Comparison of ENCODE assay signal across 13 cellular contexts in genomic region chr1:45840704-45841103, GRCh38. TPM values are rescaled to one million over a fixed set of nuclear protein-coding genes. Genes with fewer than 3 reads are reported as not detected.
DNase-seq lines count a peak whose midpoint lies in the region; ATAC-seq, FAIRE-seq and TF ChIP-seq lines count a peak whose summit lies in the region.
"Had no signal": no experiment of that assay in that cellular context is flagged by ENCODE, and none has a peak within 500 bp of the region (broad histone marks: within the 10 kb centered on the region; RNA-seq: fewer than 3 reads in every experiment).

No MANE protein-coding gene starts in this region.

- no peak for DNase-seq in GM12891 (ENCODE audit: insufficient read length, low spot score)
- DNase-seq in HT1080 (ENCODE audit: low read depth) = peak; percentile 25
- peak; percentile 51 for DNase-seq in germinal center (ENCODE audit: low spot score)
- no peak for DNase-seq in NCI-H146 treated with DMSO at 0.1 percent for 48 hours (lab: John Stamatoyannopoulos, UW; ENCODE audit: unreplicated experiment)
- DNase-seq in activated naive CD4-positive, alpha-beta T cell treated with anti-CD3 and anti-CD28 coated beads, Interleukin-2, amount 50 U/mL, for 72 hours (ENCODE audit: low spot score in 2 of 2) = no peak
- no peak for DNase-seq in hypothalamus (lab: John Stamatoyannopoulos, UW)
- no peak for DNase-seq in stimulated activated CD4-positive, alpha-beta T cell treated with anti-CD3 and anti-CD28 coated beads, Interleukin-4, amount 100 ng/mL, for 1 hour
- DNase-seq: activated CD4-positive, alpha-beta memory T cell treated with anti-CD3 and anti-CD28 coated beads for 36 hours; activated naive CD8-positive, alpha-beta T cell treated with anti-CD3 and anti-CD28 coated beads, Interleukin-2, amount 50 U/mL, for 24 hours; Caco-2; small intestine had no signal

- no peak; the same call in 1 of the 2 replicates for TF ChIP-seq POLR2A in GM12891 (IDR thresholded peaks at IDR 0.05; ENCODE audit: low read depth, low read length)

- peak; percentile 30 for ATAC-seq in GM19468 (IDR thresholded peaks at IDR 0.05; ENCODE audit: extremely low read depth, unreplicated experiment)
- ATAC-seq in activated naive CD4-positive, alpha-beta T cell treated with anti-CD3 and anti-CD28 coated beads, Interleukin-2, amount 50 U/mL, for 72 hours = no peak
- ATAC-seq: activated naive CD8-positive, alpha-beta T cell treated with anti-CD3 and anti-CD28 coated beads, Interleukin-2, amount 50 U/mL, for 24 hours had no signal

- no peaks in the 10 kb centered on the region for H3K9me3 Mint-ChIP-seq in activated naive CD4-positive, alpha-beta T cell treated with anti-CD3 and anti-CD28 coated beads, Interleukin-2, amount 50 U/mL, for 72 hours
- H3K9me3 Mint-ChIP-seq: activated CD4-positive, alpha-beta memory T cell treated with anti-CD3 and anti-CD28 coated beads for 36 hours; activated naive CD8-positive, alpha-beta T cell treated with anti-CD3 and anti-CD28 coated beads, Interleukin-2, amount 50 U/mL, for 24 hours; IgD-negative memory B cell had no signal

- no peaks in the 10 kb centered on the region for H3K36me3 Mint-ChIP-seq in activated naive CD4-positive, alpha-beta T cell treated with anti-CD3 and anti-CD28 coated beads, Interleukin-2, amount 50 U/mL, for 72 hours

- H3K27ac Mint-ChIP-seq in activated naive CD4-positive, alpha-beta T cell treated with anti-CD3 and anti-CD28 coated beads, Interleukin-2, amount 50 U/mL, for 72 hours = no peak overlapping the region
- H3K27ac Mint-ChIP-seq: activated CD4-positive, alpha-beta memory T cell treated with anti-CD3 and anti-CD28 coated beads for 36 hours; activated naive CD8-positive, alpha-beta T cell treated with anti-CD3 and anti-CD28 coated beads, Interleukin-2, amount 50 U/mL, for 24 hours had no signal

- FAIRE-seq in GM12891 (lab: Jason Lieb, UNC) = peak; percentile 95
- FAIRE-seq: small intestine had no signal

TF ChIP-seq in GM12891, 5 proteins besides CTCF, POLR2A, EP300 and RAD21:
- TF ChIP-seq POLR2AphosphoS5 (IDR thresholded peaks at IDR 0.05; ENCODE audit: low read depth, low read length) (no peak), SPI1 (IDR thresholded peaks at IDR 0.05; ENCODE audit: low read depth, low read length) (peak; percentile 41; the same call in 1 of the 2 replicates), POU2F2 (IDR thresholded peaks at IDR 0.05; ENCODE audit: low read depth, low read length) (peak; percentile 49; the same call in 1 of the 2 replicates), PAX5 (IDR thresholded peaks at IDR 0.05; ENCODE audit: insufficient read depth, low read length, severe bottlenecking) (no peak), TAF1 (IDR thresholded peaks at IDR 0.05; ENCODE audit: low read depth, low read length) (no peak)

RNA-seq across cellular contexts. Expression of gene MAST2, which starts 37.3 kb away (rescaled TPM):
- polyA plus RNA-seq in GM12891 (2012; ENCODE audit: low read depth, missing spikeins) = 12.9 TPM
- 19.3 and 21.3 TPM in 2 replicates for total RNA-seq in HT1080 (2014; rRNA removed; shearing (Covaris generic))
- polyA plus RNA-seq in HT1080 (2015; cell fraction: cytosol; rRNA removed) = 17.3 and 18.5 TPM in 2 replicates
- 59.3 and 63.0 TPM in 2 replicates for polyA plus RNA-seq in HT1080 (2015; cell fraction: nucleus; rRNA removed)
- total RNA-seq in activated naive CD4-positive, alpha-beta T cell treated with anti-CD3 and anti-CD28 coated beads, Interleukin-2, amount 50 U/mL, for 72 hours = 10 to 100 TPM; 22.3 to 39.6 TPM

Comparison
In these comparisons a context has a peak if more than half of its experiments do, and no peak if none do; other contexts are left out.
1. DNase-seq: peak in HT1080 (single experiment) and germinal center (single experiment); none in GM12891 (single experiment), NCI-H146 treated with DMSO at 0.1 percent for 48 hours (single experiment), activated naive CD4-positive, alpha-beta T cell treated with anti-CD3 and anti-CD28 coated beads, Interleukin-2, amount 50 U/mL, for 72 hours (0 of 2), hypothalamus (0 of 51) and stimulated activated CD4-positive, alpha-beta T cell treated with anti-CD3 and anti-CD28 coated beads, Interleukin-4, amount 100 ng/mL, for 1 hour (single experiment).